ENCODE assay signal across 19 cellular contexts in genomic region chr10:82477776-82478175, GRCh38.
A peak's percentile ranks its signal among the peaks of the same experiment; 100 is the strongest.
DNase-seq lines count a peak whose midpoint lies in the region; ATAC-seq and TF ChIP-seq lines count a peak whose summit lies in the region.
"Had no signal": no experiment of that assay in that cellular context is flagged by ENCODE, and none has a peak within 500 bp of the region (broad histone marks: within the 10 kb centered on the region; RNA-seq: fewer than 3 reads in every experiment).

No MANE protein-coding gene starts in this region.

- DNase-seq in NCI-H446 treated with DMSO at 0.1 percent for 48 hours (lab: John Stamatoyannopoulos, UW), result peak; percentile 28
- DNase-seq in NCI-H446 (lab: John Stamatoyannopoulos, UW), result no peak
- peak; percentile 7 for DNase-seq in NCI-H524 treated with DMSO at 0.1 percent for 48 hours (lab: John Stamatoyannopoulos, UW)
- peak; percentile 13 for DNase-seq in WERI-Rb-1
- no peak for DNase-seq in NCI-H774 (lab: John Stamatoyannopoulos, UW)
- no peak for DNase-seq in NK-92 (lab: John Stamatoyannopoulos, UW; ENCODE audit: unreplicated experiment)
- DNase-seq: Caco-2; CD4-positive, CD25-positive, alpha-beta regulatory T cell; CD8-positive, alpha-beta T cell; DMS153; DND-41; GOT3; H7; HCEC 1CT had no signal

- no peaks in the 10 kb centered on the region for H3K9me3 ChIP-seq in WERI-Rb-1 (ENCODE audit: severe bottlenecking)
- H3K9me3 ChIP-seq: Caco-2 had no signal

- no peak for TF ChIP-seq CTCF in WERI-Rb-1 (IDR thresholded peaks at IDR 0.05; ENCODE audit: low read depth, low read length)

- H3K27ac ChIP-seq in WERI-Rb-1, result no peak overlapping the region
- H3K27ac ChIP-seq: 22Rv1, BLaER1, C4-2B had no signal

- H3K4me3 ChIP-seq in WERI-Rb-1 (ENCODE audit: low read depth, low read length), result no peak overlapping the region
- H3K4me3 ChIP-seq: BLaER1 had no signal

- no peaks in the 10 kb centered on the region for H3K27me3 ChIP-seq in WERI-Rb-1 (ENCODE audit: insufficient read depth, low read depth, severe bottlenecking)
- H3K27me3 ChIP-seq: BLaER1 had no signal

- H3K36me3 ChIP-seq in WERI-Rb-1, result no peaks in the 10 kb centered on the region

- ATAC-seq in GM18867 (IDR thresholded peaks at IDR 0.05; ENCODE audit: unreplicated experiment) (no peak), GM18873 (IDR thresholded peaks at IDR 0.05; ENCODE audit: low FRiP score, unreplicated experiment) (no peak)
- ATAC-seq: CD8-positive, alpha-beta T cell had no signal

Comparison
In these comparisons a context has a peak if more than half of its experiments do, and no peak if none do; other contexts are left out.
1. DNase-seq: peak in NCI-H446 treated with DMSO at 0.1 percent for 48 hours (single experiment), NCI-H524 treated with DMSO at 0.1 percent for 48 hours (single experiment) and WERI-Rb-1 (single experiment); none in NCI-H446 (0 of 2), NCI-H774 (single experiment) and NK-92 (single experiment).